In the genomic region with DNA sequence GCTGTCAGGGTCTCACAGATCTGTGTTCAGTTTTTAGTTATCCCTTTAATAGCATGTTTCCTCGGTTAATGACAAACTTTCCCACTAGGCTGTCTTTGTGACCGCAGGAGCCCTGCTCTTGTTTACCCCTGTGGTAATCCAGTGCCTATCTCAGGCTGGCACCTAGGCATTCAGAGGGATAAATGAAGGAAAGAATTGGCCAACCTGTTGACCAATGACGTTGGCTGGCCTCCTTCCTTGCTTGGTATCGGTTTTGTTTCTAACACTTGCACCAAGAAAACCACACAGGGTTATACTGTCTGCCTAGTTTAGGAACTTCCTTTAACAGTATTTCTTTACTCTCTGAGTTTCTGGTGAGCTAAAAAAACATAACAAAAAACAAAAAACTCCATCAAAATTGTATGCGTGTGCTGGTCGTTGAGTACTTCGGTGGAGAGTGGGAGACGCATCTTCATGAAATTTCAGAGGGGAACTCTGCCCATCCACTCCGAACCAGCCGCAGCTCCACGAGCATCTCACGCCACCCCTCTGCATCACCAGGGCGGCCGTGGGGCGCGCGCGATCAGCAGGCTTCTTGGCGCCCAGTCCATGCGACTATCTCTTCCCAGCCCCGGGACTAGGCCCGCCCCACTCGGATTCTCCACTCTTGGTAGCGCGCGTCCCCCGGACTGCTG, we compare ENCODE assay signal across 8 cellular contexts. TPM values are rescaled to one million over a fixed set of nuclear protein-coding genes. Genes with fewer than 3 reads are reported as not detected.
A peak's percentile ranks its signal among the peaks of the same experiment; 100 is the strongest.
DNase-seq lines count a peak whose midpoint lies in the region; ATAC-seq and TF ChIP-seq lines count a peak whose summit lies in the region.

No MANE protein-coding gene starts in this region.

- peaks cover 48% of the 10 kb centered on the region for H3K4me1 ChIP-seq in ACC112 (ENCODE audit: control insufficient read depth, insufficient read depth, low read length, unreplicated experiment)

- H3K4me3 ChIP-seq in ACC112 (ENCODE audit: low read depth, low read length) (peak overlapping the region; percentile 93), fibroblast of pulmonary artery (replicated peaks; ENCODE audit: low read depth, low read length) (peak overlapping the region; percentile 71)

- peak overlapping the region; percentile 72 for H2AFZ ChIP-seq in ACC112 (ENCODE audit: low read length, unreplicated experiment)

- TF ChIP-seq CTCF in VCaP (conservative IDR thresholded peaks at IDR 0.05) (no peak), fibroblast of pulmonary artery (IDR thresholded peaks at IDR 0.05; ENCODE audit: low read length, missing control alignments) (no peak), omental fat pad (IDR thresholded peaks at IDR 0.05) (no peak)

- peaks cover 16% of the 10 kb centered on the region for H3K79me2 ChIP-seq in ACC112 (ENCODE audit: control insufficient read depth, insufficient read depth, low read length, unreplicated experiment)

- DNase-seq in fibroblast of pulmonary artery (ENCODE audit: low read depth) (no peak), omental fat pad (ENCODE audit: low spot score) (peak; percentile 46), EL (no peak), SKM-1 (lab: John Stamatoyannopoulos, UW; ENCODE audit: unreplicated experiment) (no peak)

- no peaks in the 10 kb centered on the region for H3K36me3 ChIP-seq in ACC112 (ENCODE audit: insufficient read depth, low read length)

- peak overlapping the region; percentile 42; the same call in 1 of the 2 replicates for H3K27ac ChIP-seq in ACC112 (ENCODE audit: low read depth, low read length)
- peak overlapping the region; percentile 83 for H3K27ac ChIP-seq in VCaP

- ATAC-seq in GM19025 (IDR thresholded peaks at IDR 0.05; ENCODE audit: low read depth, unreplicated experiment) (peak; percentile 40), HG03135 (IDR thresholded peaks at IDR 0.05; ENCODE audit: unreplicated experiment) (peak; percentile 50), omental fat pad (ENCODE audit: low FRiP score) (peak; percentile 67)

- H3K27me3 ChIP-seq in ACC112 (ENCODE audit: insufficient read depth, low read length) = no peaks in the 10 kb centered on the region

RNA-seq across cellular contexts. Expression of gene ENDOD1, which starts 0.6 kb away (rescaled TPM):
- 10 to 100 TPM; 18.2 to 59.1 (median 27.3) TPM for total RNA-seq in omental fat pad

RNA-seq across cellular contexts. Expression of gene SRSF8, which starts 22.4 kb away (rescaled TPM):
- 10 to 100 TPM; 22.5 to 32.9 (median 25.6) TPM for total RNA-seq in omental fat pad

RNA-seq across cellular contexts. Expression of gene KDM4F, which starts 39.9 kb away (rescaled TPM):
- total RNA-seq in omental fat pad = not detected
